ENCODE assay signal across 8 cellular contexts in the genomic region with DNA sequence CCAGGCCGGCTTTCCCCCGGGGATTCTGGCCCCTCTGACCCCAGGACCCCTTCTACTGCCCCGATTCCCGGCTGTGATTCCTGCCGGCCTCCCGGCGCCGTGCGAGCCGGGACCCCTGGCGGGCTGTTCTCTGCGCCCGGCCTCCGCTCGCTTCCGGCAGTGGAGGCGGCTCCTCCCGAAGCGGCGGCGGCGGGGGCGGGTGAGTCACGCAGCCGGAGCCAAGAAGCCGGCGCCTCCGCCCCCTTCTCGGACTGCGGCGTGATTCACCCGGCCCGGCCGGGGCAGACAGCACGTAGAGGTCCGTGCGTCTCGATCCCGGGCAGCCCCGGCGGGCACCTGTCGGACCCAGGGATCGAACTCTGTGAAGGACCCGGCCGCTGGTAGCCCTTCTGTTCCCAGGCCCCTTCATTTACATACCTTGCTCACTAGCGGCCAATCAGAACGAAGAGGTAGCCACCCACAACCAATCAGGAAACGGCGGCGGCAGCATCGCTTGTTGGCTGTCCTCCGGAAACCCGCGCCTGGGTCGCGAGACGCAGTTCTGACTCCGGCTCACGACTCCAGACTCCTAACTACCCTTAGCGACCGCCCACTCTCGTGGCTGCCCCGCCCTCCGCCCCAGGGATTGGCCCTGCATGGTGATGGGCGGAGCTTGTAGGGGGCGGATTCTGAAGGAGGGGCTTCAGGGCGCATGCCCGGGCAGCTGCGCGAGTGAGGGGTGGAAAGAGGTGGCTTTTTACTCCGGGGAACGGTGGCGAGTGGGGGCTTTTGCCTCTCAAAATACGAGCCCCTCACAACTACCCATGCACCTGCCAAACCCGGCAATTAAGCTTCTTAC. TPM values are rescaled to one million over a fixed set of nuclear protein-coding genes. Genes with fewer than 3 reads are reported as not detected.
DNase-seq lines count a peak whose midpoint lies in the region; ATAC-seq and TF ChIP-seq lines count a peak whose summit lies in the region.

A gene with protein sequence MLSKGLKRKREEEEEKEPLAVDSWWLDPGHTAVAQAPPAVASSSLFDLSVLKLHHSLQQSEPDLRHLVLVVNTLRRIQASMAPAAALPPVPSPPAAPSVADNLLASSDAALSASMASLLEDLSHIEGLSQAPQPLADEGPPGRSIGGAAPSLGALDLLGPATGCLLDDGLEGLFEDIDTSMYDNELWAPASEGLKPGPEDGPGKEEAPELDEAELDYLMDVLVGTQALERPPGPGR (minus strand): TSS at position 543 of the 838 bp plus-strand sequence. CDS start 2,446 bp downstream, outside the sequence.

- peak; percentile 96 for TF ChIP-seq CTCF in C4-2B (conservative IDR thresholded peaks at IDR 0.05)

- H3K27ac ChIP-seq in C4-2B, result peak within 1 kb of the TSS; percentile 88

- ATAC-seq in GM19328 (IDR thresholded peaks at IDR 0.05; ENCODE audit: unreplicated experiment), result peak; percentile 82
- ATAC-seq in HG03520 (IDR thresholded peaks at IDR 0.05; ENCODE audit: unreplicated experiment), result peak; percentile 80
- ATAC-seq in left lobe of liver, result peak; percentile 85

- DNase-seq in NCI-H69 (lab: John Stamatoyannopoulos, UW) (peak; percentile 100), cortex of kidney (lab: John Stamatoyannopoulos, UW) (peak; percentile 88), left lobe of liver (ENCODE audit: low spot score) (peak; percentile 100)
- DNase-seq in activated CD4-positive, alpha-beta T cell treated with anti-CD3 and anti-CD28 coated beads, Interleukin-2, amount 50 U/mL, for 1 hour, result peak; percentile 100
- DNase-seq in stimulated activated CD4-positive, alpha-beta T cell treated with anti-CD3 and anti-CD28 coated beads, Interleukin-2, amount 100 ng/mL, for 4 hours (ENCODE audit: low read depth), result peak; percentile 100

RNA-seq across cellular contexts. Expression of the gene that starts here (rescaled TPM):
- 4.7 TPM for total RNA-seq in left lobe of liver

Comparison
In these comparisons a context has a peak if more than half of its experiments do, and no peak if none do; other contexts are left out.
1. Peak in every context shown above with its lines: DNase-seq, ATAC-seq and H3K27ac ChIP-seq.